23 cellular contexts compared by ENCODE assay signal in the genomic region with DNA sequence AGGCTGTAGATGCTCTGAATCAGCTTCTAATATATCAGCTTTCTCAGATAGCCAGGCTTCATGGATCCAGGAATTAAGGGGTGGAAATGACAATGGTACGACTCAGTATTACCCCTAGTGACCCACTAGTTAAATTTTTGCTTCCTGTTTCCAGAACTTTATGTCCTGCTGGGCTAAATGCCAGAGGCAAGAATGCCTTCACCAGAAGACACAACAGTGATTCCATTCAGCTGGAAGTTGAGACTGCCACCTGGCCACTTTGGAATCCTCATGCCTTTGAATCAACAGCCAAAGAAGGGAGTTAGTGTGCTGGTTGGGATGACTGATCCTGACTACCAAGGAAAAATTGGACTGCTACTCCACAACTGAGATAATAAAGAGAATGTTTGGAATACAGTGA.
DNase-seq lines count a peak whose midpoint lies in the region; ATAC-seq and TF ChIP-seq lines count a peak whose summit lies in the region.
"Had no signal": no experiment of that assay in that cellular context is flagged by ENCODE, and none has a peak within 500 bp of the region (broad histone marks: within the 10 kb centered on the region; RNA-seq: fewer than 3 reads in every experiment).

No MANE protein-coding gene starts in this region.

- WGBS in mesodermal cell (ENCODE audit: insufficient coverage in 2 of 2), 2 experiments, result 88 to 100% methylated on average over 1 of the region's 1 CpG

- TF ChIP-seq CTCF in RWPE2 (IDR thresholded peaks at IDR 0.05; ENCODE audit: poor library complexity, severe bottlenecking), result no peak

- peaks cover 24% of the 10 kb centered on the region for H3K4me1 ChIP-seq in RWPE2 (ENCODE audit: insufficient read depth, poor library complexity, severe bottlenecking)
- H3K4me1 ChIP-seq in mesodermal cell (ENCODE audit: control insufficient read depth, insufficient read depth, low read length, poor library complexity, severe bottlenecking), result peaks cover 10% of the 10 kb centered on the region
- H3K4me1 ChIP-seq: right atrium auricular region had no signal

- H3K9me3 ChIP-seq in RWPE2 (ENCODE audit: severe bottlenecking), result no peaks in the 10 kb centered on the region
- H3K9me3 ChIP-seq in mesodermal cell (ENCODE audit: control insufficient read depth, low read length), result peaks cover 4% of the 10 kb centered on the region

- H3K4me3 ChIP-seq in RWPE2 (ENCODE audit: severe bottlenecking), result no peak overlapping the region
- H3K4me3 ChIP-seq in mesodermal cell (ENCODE audit: extremely low read depth, insufficient read depth, low read length, poor library complexity, severe bottlenecking), result no peak overlapping the region
- H3K4me3 ChIP-seq: cardiac muscle cell, K562, right atrium auricular region, stomach had no signal

- H3K27ac ChIP-seq in RWPE2 (ENCODE audit: poor library complexity, severe bottlenecking), result peak overlapping the region; percentile 39
- H3K27ac ChIP-seq in mesodermal cell (ENCODE audit: low read depth, low read length, severe bottlenecking), result peak overlapping the region; percentile 2
- H3K27ac ChIP-seq: cardiac muscle cell, right atrium auricular region, RWPE1, stomach had no signal

- ATAC-seq in RWPE2 (ENCODE audit: low read depth), result peak; percentile 47; the same call in 2 of the 3 replicates
- no peak for ATAC-seq in GM18868 (IDR thresholded peaks at IDR 0.05; ENCODE audit: unreplicated experiment)
- ATAC-seq: K562; left colon; naive thymus-derived CD4-positive, alpha-beta T cell had no signal

- DNase-seq in Daoy (ENCODE audit: low read depth), result peak; percentile 17
- no peak for DNase-seq in RWPE2 (ENCODE audit: low spot score)
- peak; percentile 29 for DNase-seq in fibroblast of peridontal ligament (ENCODE audit: extremely low read depth)
- DNase-seq in pons (ENCODE audit: low spot score), result no peak
- DNase-seq in NCI-H2227 (lab: John Stamatoyannopoulos, UW; ENCODE audit: unreplicated experiment), result no peak
- no peak for DNase-seq in central memory CD4-positive, alpha-beta T cell
- DNase-seq: activated CD4-positive, alpha-beta memory T cell treated with anti-CD3 and anti-CD28 coated beads, Interleukin-2, amount 10 ng/mL, durations not matched to agents 7 days and 5 days; activated gamma-delta T cell treated with Interleukin-2 at 50 U/mL for 16 hours; activated T-cell treated with anti-CD3 and anti-CD28 coated beads for 4 hours; dermis blood vessel endothelial cell; GDM1; left colon; MM.1S; naive thymus-derived CD4-positive, alpha-beta T cell; NCI-H1417 treated with DMSO at 0.1 percent for 48 hours; NCI-H510A treated with DMSO at 0.1 percent for 48 hours; stomach had no signal

- no peaks in the 10 kb centered on the region for H3K27me3 ChIP-seq in RWPE2 (ENCODE audit: insufficient read depth, poor library complexity, severe bottlenecking)
- H3K27me3 ChIP-seq: cardiac muscle cell, right atrium auricular region, stomach had no signal

- H3K36me3 ChIP-seq in RWPE2 (ENCODE audit: low read depth) (no peaks in the 10 kb centered on the region), mesodermal cell (ENCODE audit: control insufficient read depth, insufficient read depth, low read length) (no peaks in the 10 kb centered on the region)
- H3K36me3 ChIP-seq: cardiac muscle cell, right atrium auricular region, stomach had no signal

Comparison
In these comparisons a context has a peak if more than half of its experiments do, and no peak if none do; other contexts are left out.
1. DNase-seq: peak in Daoy (single experiment) and fibroblast of peridontal ligament (single experiment); none in RWPE2 (single experiment), pons (single experiment), NCI-H2227 (single experiment) and central memory CD4-positive, alpha-beta T cell (single experiment).